Comparison of ENCODE assay signal across 12 cellular contexts in genomic region chr10:132223611-132224342, GRCh38. TPM values are rescaled to one million over a fixed set of nuclear protein-coding genes. Genes with fewer than 3 reads are reported as not detected.
DNase-seq lines count a peak whose midpoint lies in the region; ATAC-seq, FAIRE-seq and TF ChIP-seq lines count a peak whose summit lies in the region.
"Had no signal": no experiment of that assay in that cellular context is flagged by ENCODE, and none has a peak within 500 bp of the region (broad histone marks: within the 10 kb centered on the region; RNA-seq: fewer than 3 reads in every experiment).

No MANE protein-coding gene starts in this region.

- H3K27ac ChIP-seq in right cardiac atrium (ENCODE audit: low read length) (no peak overlapping the region), KMS-11 (no peak overlapping the region), astrocyte (ENCODE audit: low read depth, low read length) (no peak overlapping the region), neuronal stem cell (replicated peaks; ENCODE audit: low read length) (no peak overlapping the region), esophagus squamous epithelium (no peak overlapping the region)

- H3K79me1 ChIP-seq in neuronal stem cell (ENCODE audit: low read depth, low read length): peaks cover 1% of the 10 kb centered on the region

- H3K4me1 ChIP-seq in right cardiac atrium (ENCODE audit: control insufficient read depth, insufficient read depth, low read length): no peaks in the 10 kb centered on the region
- H3K4me1 ChIP-seq in KMS-11 (ENCODE audit: low read depth, poor library complexity, severe bottlenecking): no peaks in the 10 kb centered on the region
- no peaks in the 10 kb centered on the region for H3K4me1 ChIP-seq in astrocyte (ENCODE audit: insufficient read depth, low read length)
- H3K4me1 ChIP-seq in neuronal stem cell (ENCODE audit: control insufficient read depth in 2 of 2, insufficient read depth in 1 of 2, low read depth in 1 of 2, low read length in 2 of 2): peaks cover 0 to 5% of the 10 kb centered on the region in 2 donors
- H3K4me1 ChIP-seq in esophagus squamous epithelium: peaks cover 0 to 8% (median 0%) of the 10 kb centered on the region in 3 donors

- peaks cover 16% of the 10 kb centered on the region for H3K36me3 Mint-ChIP-seq in astrocyte (ENCODE audit: low read depth, unreplicated experiment)

- H3K4me1 Mint-ChIP-seq in astrocyte (ENCODE audit: low read depth, unreplicated experiment): peaks cover 2% of the 10 kb centered on the region

- no peak overlapping the region for H3K4me2 ChIP-seq in KMS-11
- no peak overlapping the region for H3K4me2 ChIP-seq in astrocyte (ENCODE audit: low read length)
- no peak overlapping the region for H3K4me2 ChIP-seq in neuronal stem cell (ENCODE audit: insufficient read depth, low read length, poor library complexity, severe bottlenecking)

- no peak overlapping the region for H3K27ac Mint-ChIP-seq in astrocyte (ENCODE audit: unreplicated experiment)

- peak overlapping the region; percentile 66 for H2BK5ac ChIP-seq in neuronal stem cell (ENCODE audit: low read length)

- H4K91ac ChIP-seq in neuronal stem cell (ENCODE audit: low read depth, low read length, poor library complexity): no peak overlapping the region

- H2BK15ac ChIP-seq in neuronal stem cell (ENCODE audit: low read length): peak overlapping the region; percentile 96

- peaks cover 4% of the 10 kb centered on the region for H3K9me3 Mint-ChIP-seq in astrocyte (ENCODE audit: unreplicated experiment)

- H4K8ac ChIP-seq in neuronal stem cell (ENCODE audit: low read depth, low read length): peak overlapping the region; percentile 43

- H3K4me3 ChIP-seq in right cardiac atrium (ENCODE audit: low read length) (no peak overlapping the region), KMS-11 (IDR thresholded peaks at IDR 0.05; ENCODE audit: insufficient read depth, low read depth, low read length) (no peak overlapping the region), astrocyte (ENCODE audit: insufficient read depth, low read depth, low read length) (no peak overlapping the region), neuronal stem cell (ENCODE audit: low read length in 2 of 2) (no peak overlapping the region), esophagus squamous epithelium (no peak overlapping the region)

- TF ChIP-seq CTCF in KMS-11 (conservative IDR thresholded peaks at IDR 0.05; ENCODE audit: low read depth, low read length) (no peak), astrocyte (IDR thresholded peaks at IDR 0.05; ENCODE audit: insufficient read depth, low read depth, low read length) (no peak), esophagus squamous epithelium (IDR thresholded peaks at IDR 0.05) (no peak)

- peak overlapping the region; percentile 90 for H3K18ac ChIP-seq in neuronal stem cell (ENCODE audit: low read length)

- ATAC-seq in right cardiac atrium (no peak), left cardiac atrium (no peak)

- H2AFZ ChIP-seq in KMS-11 (ENCODE audit: low read depth) (peak overlapping the region; percentile 34; the same call in 1 of the 2 replicates), astrocyte (ENCODE audit: low read depth, low read length) (peak overlapping the region; percentile 37), neuronal stem cell (ENCODE audit: low read length) (peak overlapping the region; percentile 80)

- FAIRE-seq in astrocyte (lab: Jason Lieb, UNC): no peak

- H3K9me3 ChIP-seq in right cardiac atrium (ENCODE audit: control insufficient read depth, low read length) (no peaks in the 10 kb centered on the region), astrocyte (ENCODE audit: insufficient read depth, low read depth, low read length) (no peaks in the 10 kb centered on the region), neuronal stem cell (replicated peaks in 1 of 2; ENCODE audit: control insufficient read depth in 2 of 2, insufficient read depth in 1 of 2, low read depth in 1 of 2, low read length in 2 of 2) (peaks cover under 1 to 3% of the 10 kb centered on the region in 2 donors), esophagus squamous epithelium (no peaks in the 10 kb centered on the region)

- H4K20me1 ChIP-seq in KMS-11 (ENCODE audit: insufficient read depth): no peaks in the 10 kb centered on the region
- no peaks in the 10 kb centered on the region for H4K20me1 ChIP-seq in astrocyte (ENCODE audit: insufficient read depth, low read length)

- no peak for TF ChIP-seq POLR2A in esophagus squamous epithelium (IDR thresholded peaks at IDR 0.05)

- H3K79me2 ChIP-seq in KMS-11 (ENCODE audit: insufficient read depth, low read depth): no peaks in the 10 kb centered on the region
- no peaks in the 10 kb centered on the region for H3K79me2 ChIP-seq in astrocyte (ENCODE audit: insufficient read depth, low read length)

- peak overlapping the region; percentile 94 for H2BK12ac ChIP-seq in neuronal stem cell (ENCODE audit: low read length)

- DNase-seq in right cardiac atrium (peak in 2 of 3 donors; percentile 48 to 52), left cardiac atrium (no peak), astrocyte (ENCODE audit: low read depth) (no peak), neuronal stem cell (ENCODE audit: low spot score) (no peak), mesenteric fat pad (ENCODE audit: low spot score) (no peak), esophagus squamous epithelium (lab: John Stamatoyannopoulos, UW) (no peak)
- DNase-seq: DMS79, NCI-H1105 treated with DMSO at 0.1 percent for 48 hours, NCI-H2227 treated with DMSO at 0.1 percent for 48 hours, SIG-M5 had no signal

- peak overlapping the region; percentile 11 for H3K4ac ChIP-seq in neuronal stem cell (ENCODE audit: low read length)

- H3K9ac ChIP-seq in KMS-11 (no peak overlapping the region), astrocyte (ENCODE audit: low read length) (no peak overlapping the region), neuronal stem cell (ENCODE audit: low read depth, low read length, poor library complexity) (peak overlapping the region; percentile 60)

- peak overlapping the region; percentile 71 for H3K14ac ChIP-seq in neuronal stem cell (ENCODE audit: low read length)

- H3K27me3 ChIP-seq in right cardiac atrium (ENCODE audit: control insufficient read depth, insufficient read depth): no peaks in the 10 kb centered on the region
- peaks cover 6% of the 10 kb centered on the region; the same call in 1 of the 2 replicates for H3K27me3 ChIP-seq in KMS-11 (ENCODE audit: insufficient read depth, low read depth)
- no peaks in the 10 kb centered on the region for H3K27me3 ChIP-seq in astrocyte (ENCODE audit: insufficient read depth, low read length)
- no peaks in the 10 kb centered on the region for H3K27me3 ChIP-seq in neuronal stem cell (ENCODE audit: control insufficient read depth in 3 of 3, insufficient read depth in 3 of 3, low read depth in 1 of 3, low read length in 3 of 3)
- no peaks in the 10 kb centered on the region for H3K27me3 ChIP-seq in esophagus squamous epithelium

- no peaks in the 10 kb centered on the region for H3K36me3 ChIP-seq in KMS-11 (ENCODE audit: insufficient read depth)
- no peaks in the 10 kb centered on the region for H3K36me3 ChIP-seq in astrocyte (ENCODE audit: insufficient read depth, low read length)
- peaks cover 0 to 2% of the 10 kb centered on the region in 2 donors for H3K36me3 ChIP-seq in neuronal stem cell (replicated peaks in 1 of 2; ENCODE audit: control insufficient read depth in 2 of 2, insufficient read depth in 2 of 2, low read length in 2 of 2)
- H3K36me3 ChIP-seq in esophagus squamous epithelium: no peaks in the 10 kb centered on the region

- H3K4me3 Mint-ChIP-seq in astrocyte (ENCODE audit: unreplicated experiment): no peak overlapping the region
- H3K4me3 Mint-ChIP-seq: CD4-positive, alpha-beta memory T cell had no signal

- WGBS in right cardiac atrium: 88% methylated on average over 23 of the region's 23 CpGs
- no CpG with 5 or more reads among the region's 23 CpGs for WGBS in neuronal stem cell (ENCODE audit: extremely low coverage in 2 of 2, insufficient read length in 2 of 2, insufficient replicate concordance in 1 of 2), 2 donors
- no CpG with 5 or more reads among the region's 23 CpGs for WGBS in esophagus squamous epithelium, 2 donors

- H2BK120ac ChIP-seq in neuronal stem cell (ENCODE audit: low read depth, low read length): peak overlapping the region; percentile 91

- intact Hi-C loops in right cardiac atrium (cut with DNase I) (loop anchor here (2.0 to 5.0 kb wide), 5 partner anchors 127 to 229 kb away; no protein-coding TSS in a partner anchor), left cardiac atrium (cut with DNase I) (loop anchor here (2.0 to 10.0 kb wide), 4 partner anchors 129 to 229 kb away; no protein-coding TSS in a partner anchor), esophagus squamous epithelium (cut with DNase I) (loop anchor here (5.0 kb wide), 2 partner anchors 124 to 234 kb away; no protein-coding TSS in a partner anchor)

- H3K27me3 Mint-ChIP-seq in astrocyte (ENCODE audit: low read depth, unreplicated experiment): peaks cover 6% of the 10 kb centered on the region
- H3K27me3 Mint-ChIP-seq: CD4-positive, alpha-beta memory T cell had no signal

- H3K23ac ChIP-seq in neuronal stem cell (ENCODE audit: low read depth, low read length, poor library complexity): peak overlapping the region; percentile 31

- peak overlapping the region; percentile 100 for H2AK5ac ChIP-seq in neuronal stem cell (ENCODE audit: low read depth, low read length)

RNA-seq across cellular contexts. Expression of gene DPYSL4, which starts 37.0 kb away (rescaled TPM):
- total RNA-seq in right cardiac atrium: 10 to 100 TPM in 1 of 4 donors, 1 to 10 TPM in 3; 1.9 to 13.8 (median 5.6) TPM
- polyA plus RNA-seq in right cardiac atrium: 11.0 TPM
- 1 to 10 TPM; 1.4 to 9.9 TPM for total RNA-seq in left cardiac atrium
- total RNA-seq in astrocyte: 25.8 and 26.1 TPM in 2 replicates
- polyA plus RNA-seq in neuronal stem cell (2013, experiment 1 of 2): 27.1 TPM
- polyA plus RNA-seq in neuronal stem cell (2013, experiment 2 of 2): 25.4 TPM
- total RNA-seq in mesenteric fat pad: 1.8 TPM
- 1 to 10 TPM in 1 of 4 donors, under 1 TPM in 1, not detected in 2; 0.95 to 1.6 TPM for total RNA-seq in esophagus squamous epithelium

Comparison
In these comparisons a context has a peak if more than half of its experiments do, and no peak if none do; other contexts are left out.
1. DNase-seq: peak in right cardiac atrium (2 of 3); none in left cardiac atrium (single experiment), astrocyte (single experiment), neuronal stem cell (single experiment), mesenteric fat pad (single experiment) and esophagus squamous epithelium (single experiment).
2. Peak in every context shown above with its lines, with median percentiles within 50 percentile points of each other: H2AFZ ChIP-seq.